8 cellular contexts compared by ENCODE assay signal in the genomic region with DNA sequence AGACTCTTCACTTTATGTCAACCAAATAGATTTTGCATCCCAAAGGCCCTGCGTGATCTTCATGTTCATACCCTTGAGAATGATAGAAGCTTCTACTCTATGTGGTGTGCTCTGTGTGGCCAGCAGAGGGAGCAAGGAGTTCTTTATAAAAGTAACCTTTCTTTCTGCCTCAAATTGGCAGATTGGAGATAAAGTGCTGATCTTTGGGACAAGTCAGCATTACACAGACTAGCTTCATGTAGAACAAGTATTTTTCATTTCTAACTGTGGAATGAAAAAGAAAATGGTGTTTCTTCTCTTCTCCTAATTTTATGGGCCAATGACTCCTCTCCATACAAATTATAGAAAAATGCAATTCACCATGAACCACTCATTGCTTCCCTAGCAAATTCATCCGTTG.
DNase-seq lines count a peak whose midpoint lies in the region; ATAC-seq and TF ChIP-seq lines count a peak whose summit lies in the region.

No MANE protein-coding gene starts in this region.

- no peaks in the 10 kb centered on the region for H3K36me3 ChIP-seq in WERI-Rb-1

- peak; percentile 13 for DNase-seq in GDM1 (lab: John Stamatoyannopoulos, UW)
- peak; percentile 3 for DNase-seq in LHCN-M2 (ENCODE audit: low read depth)
- peak; percentile 53 for DNase-seq in WERI-Rb-1
- peak in 1 of 2 donors; percentile 30 for DNase-seq in foreskin keratinocyte
- peak; percentile 81 for DNase-seq in pons (ENCODE audit: low spot score)
- DNase-seq in DMS79 (lab: John Stamatoyannopoulos, UW) = no peak

- no peaks in the 10 kb centered on the region for H3K4me1 ChIP-seq in foreskin keratinocyte

- no peak overlapping the region for H3K4me3 ChIP-seq in WERI-Rb-1 (ENCODE audit: low read depth, low read length)

- H3K27ac ChIP-seq in WERI-Rb-1 (no peak overlapping the region), foreskin keratinocyte (no peak overlapping the region)

- ATAC-seq in GM21576 (IDR thresholded peaks at IDR 0.05; ENCODE audit: unreplicated experiment) (peak; percentile 53), foreskin keratinocyte (peak; percentile 56), HG02884 (IDR thresholded peaks at IDR 0.05; ENCODE audit: unreplicated experiment) (no peak)

- TF ChIP-seq CTCF in WERI-Rb-1 (IDR thresholded peaks at IDR 0.05; ENCODE audit: low read depth, low read length) = peak; percentile 60
- TF ChIP-seq CTCF in foreskin keratinocyte (conservative IDR thresholded peaks at IDR 0.05) = peak; percentile 71

- H3K27me3 ChIP-seq in WERI-Rb-1 (ENCODE audit: insufficient read depth, low read depth, severe bottlenecking) (no peaks in the 10 kb centered on the region), foreskin keratinocyte (no peaks in the 10 kb centered on the region)

- no peaks in the 10 kb centered on the region for H3K9me3 ChIP-seq in WERI-Rb-1 (ENCODE audit: severe bottlenecking)
